Comparison of ENCODE assay signal across 11 cellular contexts in the genomic region with DNA sequence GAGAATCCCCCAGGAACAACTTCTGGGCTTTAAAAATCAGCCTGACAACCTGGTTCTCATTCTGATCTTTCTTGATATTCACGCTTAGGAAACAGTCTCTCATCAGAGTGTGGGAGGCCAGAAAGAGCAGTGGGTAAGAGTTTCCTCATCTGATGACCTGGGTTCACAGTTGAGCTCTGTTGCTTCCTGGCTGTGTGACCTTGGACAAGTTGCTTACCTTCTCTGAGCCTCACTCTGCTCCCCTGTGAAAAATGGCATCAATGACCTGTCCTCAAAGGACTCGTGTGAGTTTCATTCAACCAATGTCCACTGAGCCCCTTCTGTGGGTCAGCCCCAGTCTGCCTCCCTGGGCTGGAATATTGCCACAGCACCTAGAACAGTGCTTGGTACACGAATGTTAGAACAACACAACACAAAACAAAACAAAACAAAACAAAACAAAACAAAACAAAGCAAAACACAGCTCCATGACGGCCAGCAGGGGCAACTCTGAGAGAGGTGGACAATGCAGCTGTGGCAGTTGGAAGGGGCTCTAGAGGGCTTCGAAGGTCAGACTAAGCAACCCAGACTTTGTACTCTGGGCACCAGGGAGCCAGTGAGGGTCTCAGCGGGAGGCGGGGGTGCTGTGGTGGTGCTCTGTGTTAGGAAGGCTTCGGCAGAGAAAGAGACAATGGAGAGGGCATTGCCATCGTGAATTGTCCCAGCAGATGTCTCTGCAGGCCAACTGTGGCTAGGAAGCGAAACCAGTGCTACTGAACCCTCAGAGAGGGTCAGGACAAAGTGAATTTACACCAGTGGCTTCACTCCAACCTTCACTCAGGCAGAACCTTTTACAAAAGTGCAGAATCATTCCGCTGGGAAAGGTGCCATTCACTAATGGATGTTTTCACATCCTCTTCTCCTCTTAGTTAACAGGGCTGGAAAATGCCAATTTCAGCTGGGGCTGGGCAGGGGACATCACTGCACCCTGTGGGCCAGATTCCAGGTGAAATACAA. TPM values are rescaled to one million over a fixed set of nuclear protein-coding genes. Genes with fewer than 3 reads are reported as not detected.
DNase-seq lines count a peak whose midpoint lies in the region; ATAC-seq, FAIRE-seq and TF ChIP-seq lines count a peak whose summit lies in the region.
"Had no signal": no experiment of that assay in that cellular context is flagged by ENCODE, and none has a peak within 500 bp of the region (broad histone marks: within the 10 kb centered on the region; RNA-seq: fewer than 3 reads in every experiment).

No MANE protein-coding gene starts in this region.

- in situ Hi-C loops in G401 (cut with HindIII; ENCODE audit: low sequenced_read_pairs) = no loop called here

- H3K9me3 ChIP-seq in esophagus squamous epithelium (no peaks in the 10 kb centered on the region), pancreas (no peaks in the 10 kb centered on the region)

- H3K36me3 ChIP-seq in esophagus squamous epithelium = no peaks in the 10 kb centered on the region
- H3K36me3 ChIP-seq in pancreas = no peaks in the 10 kb centered on the region

- ATAC-seq in pancreas = peak in 3 of 4 donors; percentile 33 to 90 (median 83)
- ATAC-seq: naive thymus-derived CD4-positive, alpha-beta T cell had no signal

- TF ChIP-seq CTCF in esophagus squamous epithelium (IDR thresholded peaks at IDR 0.05) = peak in 3 of 6 experiments; percentile 15 to 29 (median 18)
- no peak for TF ChIP-seq CTCF in pancreas (IDR thresholded peaks at IDR 0.05)

- no peak for FAIRE-seq in pancreas (lab: Jason Lieb, UNC)

- H3K27me3 ChIP-seq in esophagus squamous epithelium = peaks cover 0 to 3% (median 0%) of the 10 kb centered on the region in 4 donors
- H3K27me3 ChIP-seq in pancreas = no peaks in the 10 kb centered on the region

- intact Hi-C loops in esophagus squamous epithelium (cut with DNase I) = no loop called here
- intact Hi-C loops in pancreas (cut with DNase I) = no loop called here

- no peak for TF ChIP-seq POLR2A in esophagus squamous epithelium (IDR thresholded peaks at IDR 0.05)

- H3K4me3 ChIP-seq in esophagus squamous epithelium = no peak overlapping the region
- H3K4me3 ChIP-seq in pancreas = no peak overlapping the region

- H3K27ac ChIP-seq in esophagus squamous epithelium (peak overlapping the region; percentile 25 to 78 (median 59)), pancreas (peak overlapping the region in 1 of 4 donors; percentile 17)

- WGBS in esophagus squamous epithelium, 2 donors = 58 to 63% methylated on average over 9 to 10 of the region's 11 CpGs
- WGBS in pancreas, 2 donors = 41 to 53% methylated on average over 11 of the region's 11 CpGs

- peak; percentile 27 for DNase-seq in G401 (ENCODE audit: low spot score)
- peak; percentile 58 for DNase-seq in NCI-H345 treated with DMSO at 0.1 percent for 48 hours (lab: John Stamatoyannopoulos, UW; ENCODE audit: unreplicated experiment)
- DNase-seq in esophagus squamous epithelium (lab: John Stamatoyannopoulos, UW) = no peak
- DNase-seq in pancreas = peak in 1 of 6 donors; percentile 25
- no peak for DNase-seq in NCI-H1417 treated with DMSO at 0.1 percent for 48 hours (lab: John Stamatoyannopoulos, UW)
- DNase-seq in amniotic stem cell (lab: John Stamatoyannopoulos, UW) = no peak
- DNase-seq in NCI-H1105 (lab: John Stamatoyannopoulos, UW) = no peak
- no peak for DNase-seq in NCI-H226
- DNase-seq: effector memory CD4-positive, alpha-beta T cell; naive thymus-derived CD4-positive, alpha-beta T cell had no signal

- H3K4me1 ChIP-seq in esophagus squamous epithelium (peaks cover 16 to 30% (median 18%) of the 10 kb centered on the region in 3 donors), pancreas (no peaks in the 10 kb centered on the region)

RNA-seq across cellular contexts. Expression of a gene that starts 14.3 kb away (rescaled TPM):
- not detected in 2 replicates for total RNA-seq in G401 (2014; rRNA removed; shearing (Covaris generic))
- under 1 TPM in 3 of 4 donors, not detected in 1; 0.04 to 0.19 (median 0.04) TPM for total RNA-seq in esophagus squamous epithelium
- total RNA-seq in pancreas = under 1 TPM; under 0.01 to 0.09 (median 0.05) TPM
- under 1 TPM; 0.08 to 0.23 TPM for polyA plus RNA-seq in pancreas
- total RNA-seq: HT1080 had no signal
- polyA plus RNA-seq: naive thymus-derived CD4-positive, alpha-beta T cell had no signal

Comparison
In these comparisons a context has a peak if more than half of its experiments do, and no peak if none do; other contexts are left out.
1. DNase-seq: peak in G401 (single experiment) and NCI-H345 treated with DMSO at 0.1 percent for 48 hours (single experiment); none in esophagus squamous epithelium (single experiment), NCI-H1417 treated with DMSO at 0.1 percent for 48 hours (single experiment), amniotic stem cell (single experiment), NCI-H1105 (single experiment) and NCI-H226 (single experiment).